ENCODE assay signal across 10 cellular contexts in genomic region chr21:43739648-43740435, GRCh38. TPM values are rescaled to one million over a fixed set of nuclear protein-coding genes. Genes with fewer than 3 reads are reported as not detected.
DNase-seq lines count a peak whose midpoint lies in the region; ATAC-seq and TF ChIP-seq lines count a peak whose summit lies in the region.
"Had no signal": no experiment of that assay in that cellular context is flagged by ENCODE, and none has a peak within 500 bp of the region (broad histone marks: within the 10 kb centered on the region; RNA-seq: fewer than 3 reads in every experiment).

No MANE protein-coding gene starts in this region.

- intact Hi-C loops in sciatic nerve (cut with DNase I) = no loop called here

- H3K4me1 ChIP-seq in Peyer's patch = peaks cover 0 to 28% (median 0%) of the 10 kb centered on the region in 4 donors
- H3K4me1 ChIP-seq in right atrium auricular region = peaks cover 0 to 6% of the 10 kb centered on the region in 2 donors

- ATAC-seq in sciatic nerve = peak; percentile 21
- no peak for ATAC-seq in HG03521 (IDR thresholded peaks at IDR 0.05; ENCODE audit: unreplicated experiment)

- no peaks in the 10 kb centered on the region for H3K27me3 ChIP-seq in Peyer's patch
- no peaks in the 10 kb centered on the region for H3K27me3 ChIP-seq in right atrium auricular region

- in situ Hi-C loops in Caki2 (cut with HindIII; ENCODE audit: low pct_unique_long_range_greater_than_20kb, low sequenced_read_pairs) = no loop called here

- no peak for TF ChIP-seq POLR2A in Peyer's patch (IDR thresholded peaks at IDR 0.05)

- H3K9me3 ChIP-seq in Peyer's patch (no peaks in the 10 kb centered on the region), right atrium auricular region (no peaks in the 10 kb centered on the region)

- H3K4me3 ChIP-seq in Peyer's patch = no peak overlapping the region
- no peak overlapping the region for H3K4me3 ChIP-seq in right atrium auricular region

- TF ChIP-seq CTCF in Peyer's patch (IDR thresholded peaks at IDR 0.05) (no peak), right atrium auricular region (IDR thresholded peaks at IDR 0.05) (no peak)

- peak overlapping the region in 3 of 4 donors; percentile 36 to 76 (median 65) for H3K27ac ChIP-seq in Peyer's patch
- H3K27ac ChIP-seq in right atrium auricular region = peak overlapping the region; percentile 19 to 62

- DNase-seq in Caki2 (ENCODE audit: low read depth) (peak; percentile 45), Peyer's patch (no peak), right atrium auricular region (ENCODE audit: low spot score) (no peak), sciatic nerve (ENCODE audit: low spot score) (no peak), globus pallidus (ENCODE audit: low spot score) (no peak), middle frontal gyrus (ENCODE audit: extremely low spot score, low spot score) (no peak), superior temporal gyrus (ENCODE audit: extremely low spot score) (no peak)
- DNase-seq: activated CD4-positive, alpha-beta T cell treated with anti-CD3 and anti-CD28 coated beads, Interleukin-2, amount 50 U/mL, for 1 hour; kidney glomerular epithelial cell had no signal

- H3K36me3 ChIP-seq in Peyer's patch (peaks cover 0 to 56% (median 0%) of the 10 kb centered on the region in 3 donors), right atrium auricular region (peaks cover 21% of the 10 kb centered on the region)

RNA-seq across cellular contexts. Expression of gene PDXK, which starts 20.9 kb away (rescaled TPM):
- total RNA-seq in Caki2 (2014; rRNA removed; shearing (Covaris generic); ENCODE audit: low replicate concordance) = 736 and 833 TPM in 2 replicates
- total RNA-seq in Peyer's patch (100 to 1,000 TPM in 3 of 4 donors, 10 to 100 TPM in 1; 83.3 to 206 (median 152) TPM), right atrium auricular region (10 to 100 TPM; 29.1 to 45.7 TPM), sciatic nerve (111 TPM)

RNA-seq across cellular contexts. Expression of gene CSTB, which starts 36.3 kb away (rescaled TPM):
- total RNA-seq in Caki2 (2014; rRNA removed; shearing (Covaris generic); ENCODE audit: low replicate concordance) = 20.5 and 23.1 TPM in 2 replicates
- total RNA-seq in Peyer's patch (10 to 100 TPM in 3 of 4 donors, 1 to 10 TPM in 1; 7.4 to 16.1 (median 13.3) TPM), right atrium auricular region (1 to 10 TPM; 8.3 to 8.4 TPM), sciatic nerve (52.1 TPM)

RNA-seq across cellular contexts. Expression of gene RRP1, which starts 49.5 kb away (rescaled TPM):
- total RNA-seq in Caki2 (2014; rRNA removed; shearing (Covaris generic); ENCODE audit: low replicate concordance) = 39.1 and 47.8 TPM in 2 replicates
- total RNA-seq in Peyer's patch (10 to 100 TPM; 11.1 to 32.2 (median 12.9) TPM), right atrium auricular region (1 to 10 TPM; 5.7 to 10.0 TPM), sciatic nerve (17.8 TPM)
